Comparison of ENCODE assay signal across 3 cellular contexts in genomic region chrX:37042956-37043885, GRCh38. TPM values are rescaled to one million over a fixed set of nuclear protein-coding genes. Genes with fewer than 3 reads are reported as not detected.
"Had no signal": no experiment of that assay in that cellular context is flagged by ENCODE, and none has a peak within 500 bp of the region (broad histone marks: within the 10 kb centered on the region; RNA-seq: fewer than 3 reads in every experiment).

No MANE protein-coding gene starts in this region.

RNA-seq across cellular contexts. Expression of gene FAM47C, which starts 35.1 kb away (rescaled TPM):
- total RNA-seq: M059J, MCF 10A, NCI-H460 had no signal
